8 cellular contexts compared by ENCODE assay signal in the genomic region with DNA sequence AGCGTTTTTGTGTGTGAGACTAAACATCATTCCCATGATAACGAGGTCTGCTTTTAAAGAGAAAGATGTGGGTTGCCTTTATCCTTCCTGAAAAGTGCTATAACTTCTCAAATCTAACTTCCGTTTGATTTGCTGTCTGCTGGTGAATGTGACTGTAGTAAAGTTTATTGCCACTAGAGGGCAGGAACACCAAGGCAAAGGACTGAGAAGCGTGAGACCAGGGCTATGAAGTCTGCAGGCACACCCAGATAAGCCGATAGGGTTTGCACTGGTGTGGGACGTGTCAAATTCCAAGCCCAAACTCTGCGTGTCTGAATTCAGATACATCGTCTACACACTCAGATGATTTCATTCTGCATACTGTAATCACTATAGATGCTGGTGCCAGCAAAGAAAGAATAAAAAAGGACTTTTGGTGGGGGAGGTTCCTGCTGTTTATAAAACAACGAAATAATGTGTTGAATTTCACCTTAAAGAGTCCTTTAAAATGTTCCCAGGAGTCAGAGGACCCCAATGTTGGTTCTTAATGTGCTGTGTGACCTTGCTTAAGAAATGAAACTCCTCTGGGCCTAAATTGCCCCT.
DNase-seq lines count a peak whose midpoint lies in the region; ATAC-seq and TF ChIP-seq lines count a peak whose summit lies in the region.

No MANE protein-coding gene starts in this region.

- peak; percentile 67 for ATAC-seq in HG02588 (IDR thresholded peaks at IDR 0.05; ENCODE audit: unreplicated experiment)

- no peaks in the 10 kb centered on the region for H3K4me1 ChIP-seq in cardiac muscle cell (ENCODE audit: low read depth)

- no peaks in the 10 kb centered on the region for H3K36me3 ChIP-seq in cardiac muscle cell

- TF ChIP-seq CTCF in cardiac muscle cell (IDR thresholded peaks at IDR 0.05; ENCODE audit: low read depth, low read length), result peak; percentile 74

- no peaks in the 10 kb centered on the region for H3K9me3 ChIP-seq in cardiac muscle cell (ENCODE audit: low read depth)

- H3K27ac ChIP-seq in cardiac muscle cell, result no peak overlapping the region

- no peak overlapping the region for H3K4me3 ChIP-seq in cardiac muscle cell

- H3K27me3 ChIP-seq in cardiac muscle cell, result peaks cover 72% of the 10 kb centered on the region

- DNase-seq in NCI-H2107 treated with DMSO at 0.1 percent for 48 hours (lab: John Stamatoyannopoulos, UW; ENCODE audit: unreplicated experiment) (peak; percentile 43), NCI-H2107 (lab: John Stamatoyannopoulos, UW) (no peak), MV-4-11 (lab: John Stamatoyannopoulos, UW) (peak; percentile 80), SKM-1 treated with dmso at 0.1 percent for 144 hours (lab: John Stamatoyannopoulos, UW; ENCODE audit: unreplicated experiment) (peak; percentile 79), cardiac muscle cell (ENCODE audit: low read depth in 1 of 2, low spot score in 1 of 2) (peak; percentile 75 to 87), putamen (ENCODE audit: low spot score) (peak; percentile 82)
- peak; percentile 7 for DNase-seq in activated naive CD8-positive, alpha-beta T cell treated with anti-CD3 and anti-CD28 coated beads, Interleukin-2, amount 50 U/mL, for 16 hours (ENCODE audit: low read depth, low spot score)
